ENCODE assay signal across 1 cellular context in the genomic region with DNA sequence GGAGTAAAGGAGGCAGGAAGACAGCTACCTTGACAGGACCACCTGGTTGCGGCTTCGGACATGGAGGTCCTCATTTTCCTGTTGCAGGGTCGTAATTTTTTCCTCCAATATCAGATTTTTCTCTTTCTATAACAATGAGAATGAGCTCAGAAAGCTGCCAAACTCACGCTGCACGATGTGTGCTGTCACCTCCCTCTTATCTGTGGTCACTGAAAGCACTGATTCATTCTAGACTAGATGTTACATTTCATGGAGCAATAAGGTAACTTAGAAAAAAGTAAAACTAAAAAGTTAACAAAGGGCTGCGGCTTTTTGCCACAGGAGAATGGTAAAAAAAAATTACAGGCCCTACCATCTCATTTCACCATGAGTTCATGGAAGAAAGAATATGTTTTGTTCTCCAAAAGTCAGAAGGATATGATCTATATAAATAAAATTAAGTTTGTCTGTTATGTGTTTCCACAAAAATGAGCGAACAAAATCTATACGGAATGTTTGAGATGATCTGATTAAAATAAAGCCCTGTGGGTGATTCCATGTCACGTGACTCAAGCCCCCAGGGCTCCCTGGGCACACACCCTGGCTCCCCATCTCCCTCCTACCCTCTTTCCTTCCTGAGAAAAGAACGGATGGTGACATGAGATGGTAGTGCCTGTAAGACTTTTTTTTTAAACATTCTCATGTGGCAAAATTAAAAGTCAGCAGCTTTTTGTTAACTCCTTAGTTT.
A peak's percentile ranks its signal among the peaks of the same experiment; 100 is the strongest.
TF ChIP-seq lines count a peak whose summit lies in the region.

No MANE protein-coding gene starts in this region.

TF ChIP-seq in K562, 482 proteins besides CTCF, POLR2A, EP300 and RAD21 (continued from another document):
- no peak for TF ChIP-seq TCF7 (IDR thresholded peaks at IDR 0.05; ENCODE audit: borderline replicate concordance)
- no peak for TF ChIP-seq GABPB1 (CRISPR knock-in tag; IDR thresholded peaks at IDR 0.05)
- no peak for TF ChIP-seq ZNF780A (CRISPR knock-in tag; IDR thresholded peaks at IDR 0.05)
- TF ChIP-seq, protein P1, sequence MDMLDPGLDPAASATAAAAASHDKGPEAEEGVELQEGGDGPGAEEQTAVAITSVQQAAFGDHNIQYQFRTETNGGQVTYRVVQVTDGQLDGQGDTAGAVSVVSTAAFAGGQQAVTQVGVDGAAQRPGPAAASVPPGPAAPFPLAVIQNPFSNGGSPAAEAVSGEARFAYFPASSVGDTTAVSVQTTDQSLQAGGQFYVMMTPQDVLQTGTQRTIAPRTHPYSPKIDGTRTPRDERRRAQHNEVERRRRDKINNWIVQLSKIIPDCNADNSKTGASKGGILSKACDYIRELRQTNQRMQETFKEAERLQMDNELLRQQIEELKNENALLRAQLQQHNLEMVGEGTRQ (CRISPR knock-in tag; IDR thresholded peaks at IDR 0.05), result 0 out of 2 replicates have a peak, but pooled peaks have one; percentile 21
- 0 out of 4 replicates have a peak, but pooled peaks of 1 of the 2 experiments have one; percentile 14 for TF ChIP-seq RCOR1 (IDR thresholded peaks at IDR 0.05; ENCODE audit: borderline replicate concordance in 1 of 2, low read depth in 2 of 2, low read length in 2 of 2)
- no peak for TF ChIP-seq PHTF2 (CRISPR knock-in tag; IDR thresholded peaks at IDR 0.05)
- no peak for TF ChIP-seq ZNF75A (CRISPR knock-in tag; IDR thresholded peaks at IDR 0.05)
- TF ChIP-seq BACH1 (tag; IDR thresholded peaks at IDR 0.05), result no peak
- no peak for TF ChIP-seq KDM4B (IDR thresholded peaks at IDR 0.05; ENCODE audit: borderline replicate concordance in 2 of 2, low read depth in 1 of 2)
- TF ChIP-seq ZSCAN32 (CRISPR knock-in tag; IDR thresholded peaks at IDR 0.05), result no peak
